Comparison of ENCODE assay signal across 8 cellular contexts in genomic region chr10:27354100-27354499, GRCh38.
DNase-seq lines count a peak whose midpoint lies in the region; ATAC-seq, FAIRE-seq and TF ChIP-seq lines count a peak whose summit lies in the region.
"Not testable (repeated sequence)": the region's sequence is repeated elsewhere in the genome, so short reads cannot be mapped to it uniquely, and the experiment has no call there.

No MANE protein-coding gene starts in this region.

- H3K36me3 ChIP-seq in bronchial epithelial cell (ENCODE audit: control insufficient read depth, insufficient read depth, low read length): not testable (repeated sequence)

- H3K4me1 Mint-ChIP-seq in activated B cell treated with CpG ODN at 0.5 μM for 24 hours: peaks cover 23% of the 10 kb centered on the region
- not testable (repeated sequence) for H3K4me1 Mint-ChIP-seq in natural killer cell treated with Interleukin-12 subunit alpha and Interleukin-12 subunit beta and Interleukin-15 and Interleukin-18, amount 100 ng/mL, for 72 hours (ENCODE audit: low read depth in 2 of 2)

- in situ Hi-C loops in G401 (cut with HindIII; ENCODE audit: low sequenced_read_pairs): not testable (repeated sequence)

- peak; percentile 19 for DNase-seq in G401 (ENCODE audit: low spot score)
- DNase-seq in GM19239 (ENCODE audit: insufficient read length, low spot score); activated B cell treated with CpG ODN at 0.5 μM for 24 hours; bronchial epithelial cell (ENCODE audit: low read depth); natural killer cell treated with Interleukin-12 subunit alpha and Interleukin-12 subunit beta and Interleukin-15 and Interleukin-18, amount 100 ng/mL, for 72 hours (ENCODE audit: low spot score): not testable (repeated sequence)

- H3K36me3 Mint-ChIP-seq in activated B cell treated with CpG ODN at 0.5 μM for 24 hours (ENCODE audit: low read depth); natural killer cell treated with Interleukin-12 subunit alpha and Interleukin-12 subunit beta and Interleukin-15 and Interleukin-18, amount 100 ng/mL, for 72 hours: not testable (repeated sequence)

- intact Hi-C loops in activated B cell treated with CpG ODN at 0.5 μM for 24 hours (cut with micrococcal nuclease): not testable (repeated sequence)

- H3K4me3 ChIP-seq in bronchial epithelial cell (ENCODE audit: low read depth, low read length): not testable (repeated sequence)

- H3K4me3 Mint-ChIP-seq in activated B cell treated with CpG ODN at 0.5 μM for 24 hours: peak overlapping the region; percentile 65
- H3K4me3 Mint-ChIP-seq in natural killer cell treated with Interleukin-12 subunit alpha and Interleukin-12 subunit beta and Interleukin-15 and Interleukin-18, amount 100 ng/mL, for 72 hours: peak overlapping the region; percentile 73

- not testable (repeated sequence) for TF ChIP-seq CTCF in activated B cell treated with CpG ODN at 0.5 μM for 24 hours (IDR thresholded peaks at IDR 0.05); bronchial epithelial cell (IDR thresholded peaks at IDR 0.05; ENCODE audit: insufficient read depth, low read length, severe bottlenecking)

- ATAC-seq in GM21576 (IDR thresholded peaks at IDR 0.05; ENCODE audit: unreplicated experiment) (peak; percentile 9), HG02943 (IDR thresholded peaks at IDR 0.05; ENCODE audit: low read depth, unreplicated experiment) (peak; percentile 29), HG03565 (IDR thresholded peaks at IDR 0.05; ENCODE audit: unreplicated experiment) (peak; percentile 6), activated B cell treated with CpG ODN at 0.5 μM for 24 hours (ENCODE audit: low read depth) (peak; percentile 8)
- ATAC-seq in natural killer cell treated with Interleukin-12 subunit alpha and Interleukin-12 subunit beta and Interleukin-15 and Interleukin-18, amount 100 ng/mL, for 72 hours: not testable (repeated sequence)

- H3K27me3 ChIP-seq in bronchial epithelial cell (ENCODE audit: control insufficient read depth, insufficient read depth, low read length): not testable (repeated sequence)

- FAIRE-seq in GM19239 (lab: Jason Lieb, UNC): peak; percentile 97
- FAIRE-seq in bronchial epithelial cell (lab: Jason Lieb, UNC): peak; percentile 90

- POLR2A ChIA-PET in activated B cell treated with CpG ODN at 0.5 μM for 24 hours (lab: Charles Lee): interaction anchor here (0.6 kb wide), 1 partner anchor 58 kb away, joined by 3 read pairs; no protein-coding TSS in a partner anchor

- H3K9me3 Mint-ChIP-seq in activated B cell treated with CpG ODN at 0.5 μM for 24 hours; natural killer cell treated with Interleukin-12 subunit alpha and Interleukin-12 subunit beta and Interleukin-15 and Interleukin-18, amount 100 ng/mL, for 72 hours: not testable (repeated sequence)

- H3K27me3 Mint-ChIP-seq in activated B cell treated with CpG ODN at 0.5 μM for 24 hours; natural killer cell treated with Interleukin-12 subunit alpha and Interleukin-12 subunit beta and Interleukin-15 and Interleukin-18, amount 100 ng/mL, for 72 hours: not testable (repeated sequence)

- H3K27ac Mint-ChIP-seq in activated B cell treated with CpG ODN at 0.5 μM for 24 hours: peak overlapping the region; percentile 79
- H3K27ac Mint-ChIP-seq in natural killer cell treated with Interleukin-12 subunit alpha and Interleukin-12 subunit beta and Interleukin-15 and Interleukin-18, amount 100 ng/mL, for 72 hours: peak overlapping the region; percentile 28 to 41

- CTCF ChIA-PET in activated B cell treated with CpG ODN at 0.5 μM for 24 hours (lab: Charles Lee): interaction anchor here (1.0 kb wide), 1 partner anchor 102 kb away, joined by 4 read pairs; no protein-coding TSS in a partner anchor
